ENCODE assay signal across 1 cellular context in the genomic region with DNA sequence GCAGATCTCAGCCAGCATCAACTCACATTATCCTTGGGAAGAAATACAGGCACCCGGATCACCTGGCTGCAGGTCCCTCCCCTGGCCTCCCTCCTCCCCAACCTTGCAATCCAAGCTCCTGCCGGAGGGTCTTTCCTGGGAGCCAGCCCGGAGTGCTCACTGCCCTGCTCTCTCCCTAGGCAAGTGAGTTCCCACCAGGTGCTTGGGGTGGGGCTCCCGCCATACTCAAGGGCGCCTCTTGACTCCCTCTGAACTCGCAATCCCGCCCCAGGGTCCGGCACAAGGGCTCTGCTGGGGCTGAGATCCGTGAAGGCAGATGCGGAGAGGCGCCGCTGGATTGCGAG.
TF ChIP-seq lines count a peak whose summit lies in the region.

No MANE protein-coding gene starts in this region.

TF ChIP-seq in GM23338, 12 proteins besides CTCF, POLR2A, EP300 and RAD21 (continued from another document):
- TF ChIP-seq REST (IDR thresholded peaks at IDR 0.05; ENCODE audit: unreplicated experiment) (no peak), NANOG (IDR thresholded peaks at IDR 0.05; ENCODE audit: borderline replicate concordance) (no peak), EZH2phosphoT487 (IDR thresholded peaks at IDR 0.05; ENCODE audit: unreplicated experiment) (no peak), STAT1 (IDR thresholded peaks at IDR 0.05; ENCODE audit: unreplicated experiment) (no peak), JUNB (IDR thresholded peaks at IDR 0.05; ENCODE audit: unreplicated experiment) (no peak), ZNF114 (CRISPR knock-in tag; IDR thresholded peaks at IDR 0.05) (no peak), ZNF331 (CRISPR knock-in tag; IDR thresholded peaks at IDR 0.05; ENCODE audit: low read depth) (no peak)
